In the genomic region with DNA sequence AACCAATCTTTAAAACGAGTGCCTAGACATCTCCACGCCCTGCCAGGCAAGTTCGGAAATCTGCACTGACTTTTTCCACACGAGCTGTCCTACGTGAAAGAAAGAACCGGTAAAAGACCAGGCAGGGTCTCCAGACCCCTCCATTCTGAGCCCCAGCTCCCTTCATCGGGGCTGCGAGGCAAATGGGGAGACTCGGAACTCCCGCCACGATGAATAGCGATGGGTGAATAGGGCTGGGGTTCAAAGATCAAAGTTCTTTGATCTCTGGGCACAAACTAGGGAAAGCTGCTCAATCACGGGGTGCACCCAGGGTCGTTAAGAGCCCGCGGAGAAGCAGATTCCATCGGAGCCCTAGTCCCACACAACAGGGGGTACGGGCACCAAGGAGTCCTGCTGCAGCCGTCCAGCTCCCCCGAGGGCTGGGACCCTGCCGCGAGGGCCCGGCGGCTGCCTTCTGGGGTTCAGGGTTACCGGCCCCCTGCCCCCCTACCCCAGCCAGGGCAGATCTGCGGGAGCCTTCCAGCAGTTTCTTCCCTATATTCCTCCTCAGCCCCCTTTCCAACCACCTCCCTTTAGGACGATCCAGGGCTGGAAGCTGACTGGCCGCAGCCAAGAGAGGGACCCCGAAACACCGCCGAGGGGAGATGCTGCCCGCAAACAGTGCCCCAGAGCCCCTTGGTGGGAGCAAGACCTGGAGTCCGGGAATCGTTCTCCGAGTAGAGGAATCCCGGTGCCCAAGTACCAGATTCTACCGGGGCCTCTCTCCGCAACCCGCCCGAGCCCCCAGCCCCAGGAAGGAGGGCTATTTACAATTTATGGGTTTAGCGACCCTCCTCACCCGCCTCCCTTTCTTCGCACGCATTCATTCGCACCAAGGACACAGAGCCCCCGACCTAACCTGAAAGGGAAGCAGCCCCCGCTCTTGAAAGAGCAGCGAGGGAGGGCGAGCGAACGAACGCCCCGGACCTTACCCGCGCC, we compare ENCODE assay signal across 1 cellular context.
TF ChIP-seq lines count a peak whose summit lies in the region.

No MANE protein-coding gene starts in this region.

TF ChIP-seq in endothelial cell of umbilical vein, 7 proteins besides CTCF, POLR2A, EP300 and RAD21:
- TF ChIP-seq FOS (IDR thresholded peaks at IDR 0.05; ENCODE audit: borderline replicate concordance, insufficient read depth, low read length) (no peak), EZH2 (IDR thresholded peaks at IDR 0.05; ENCODE audit: borderline replicate concordance, low read depth, low read length, severe bottlenecking) (peak; percentile 62)
